In genomic region chr6:74574794-74575193, GRCh38 we compare ENCODE assay signal across 9 cellular contexts.
DNase-seq lines count a peak whose midpoint lies in the region; ATAC-seq and TF ChIP-seq lines count a peak whose summit lies in the region.
"Had no signal": no experiment of that assay in that cellular context is flagged by ENCODE, and none has a peak within 500 bp of the region (broad histone marks: within the 10 kb centered on the region; RNA-seq: fewer than 3 reads in every experiment).

No MANE protein-coding gene starts in this region.

- H3K36me3 Mint-ChIP-seq in endothelial cell (ENCODE audit: low read depth, unreplicated experiment), result no peaks in the 10 kb centered on the region
- H3K36me3 Mint-ChIP-seq in naive thymus-derived CD8-positive, alpha-beta T cell, result no peaks in the 10 kb centered on the region

- H3K27ac ChIP-seq in transverse colon (no peak overlapping the region), ascending aorta (no peak overlapping the region), stomach (no peak overlapping the region)

- H3K27me3 ChIP-seq in transverse colon, result no peaks in the 10 kb centered on the region
- no peaks in the 10 kb centered on the region for H3K27me3 ChIP-seq in ascending aorta
- H3K27me3 ChIP-seq in stomach, result no peaks in the 10 kb centered on the region

- TF ChIP-seq CTCF in endothelial cell (IDR thresholded peaks at IDR 0.05; ENCODE audit: unreplicated experiment), result peak; percentile 61
- TF ChIP-seq CTCF in transverse colon (IDR thresholded peaks at IDR 0.05), result peak in 4 of 5 experiments; percentile 18 to 38 (median 34)
- no peak for TF ChIP-seq CTCF in ascending aorta (IDR thresholded peaks at IDR 0.05)
- TF ChIP-seq CTCF in stomach (IDR thresholded peaks at IDR 0.05), result peak in 1 of 7 experiments; percentile 11

- H3K4me3 Mint-ChIP-seq in endothelial cell (ENCODE audit: unreplicated experiment), result no peak overlapping the region
- H3K4me3 Mint-ChIP-seq in naive thymus-derived CD8-positive, alpha-beta T cell, result no peak overlapping the region
- H3K4me3 Mint-ChIP-seq: stimulated activated naive CD8-positive, alpha-beta T cell treated with anti-CD3 and anti-CD28 coated beads, Interleukin-15, Interleukin-2, amounts not matched to agents 100 ng/mL and 50 ng/mL, for 24 hours had no signal

- in situ Hi-C loops in transverse colon (cut with MboI; ENCODE audit: low pct_ligation_motif_present in 1 of 4, low pct_unique_long_range_greater_than_20kb in 1 of 4, low sequenced_read_pairs in 3 of 4), result no loop called here

- H3K4me1 Mint-ChIP-seq in endothelial cell (ENCODE audit: unreplicated experiment), result no peaks in the 10 kb centered on the region
- H3K4me1 Mint-ChIP-seq in naive thymus-derived CD8-positive, alpha-beta T cell, result no peaks in the 10 kb centered on the region

- peak; percentile 52 for ATAC-seq in GM19328 (IDR thresholded peaks at IDR 0.05; ENCODE audit: unreplicated experiment)
- ATAC-seq in naive thymus-derived CD8-positive, alpha-beta T cell, result no peak

- peaks cover 2% of the 10 kb centered on the region for H3K27me3 Mint-ChIP-seq in endothelial cell (ENCODE audit: unreplicated experiment)
- H3K27me3 Mint-ChIP-seq in naive thymus-derived CD8-positive, alpha-beta T cell, result peaks cover 0 to 2% (median 0%) of the 10 kb centered on the region in 5 donors
- H3K27me3 Mint-ChIP-seq: stimulated activated naive CD8-positive, alpha-beta T cell treated with anti-CD3 and anti-CD28 coated beads, Interleukin-15, Interleukin-2, amounts not matched to agents 100 ng/mL and 50 ng/mL, for 24 hours had no signal

- no peak overlapping the region for H3K4me3 ChIP-seq in transverse colon
- H3K4me3 ChIP-seq in ascending aorta, result no peak overlapping the region
- no peak overlapping the region for H3K4me3 ChIP-seq in stomach

- TF ChIP-seq EP300 in transverse colon (IDR thresholded peaks at IDR 0.05; ENCODE audit: low read depth) (no peak), stomach (IDR thresholded peaks at IDR 0.05) (no peak)

- POLR2A ChIA-PET in naive thymus-derived CD8-positive, alpha-beta T cell (lab: Charles Lee), result no interaction called here

- H3K27ac Mint-ChIP-seq in endothelial cell (ENCODE audit: unreplicated experiment), result no peak overlapping the region
- no peak overlapping the region for H3K27ac Mint-ChIP-seq in naive thymus-derived CD8-positive, alpha-beta T cell
- H3K27ac Mint-ChIP-seq: stimulated activated naive CD8-positive, alpha-beta T cell treated with anti-CD3 and anti-CD28 coated beads, Interleukin-15, Interleukin-2, amounts not matched to agents 100 ng/mL and 50 ng/mL, for 24 hours had no signal

- intact Hi-C loops in transverse colon (cut with DNase I; ENCODE audit: low total_unique reads) (no loop called here), ascending aorta (cut with DNase I) (no loop called here), stomach (cut with DNase I; ENCODE audit: low total_unique reads) (no loop called here)

- TF ChIP-seq POLR2A in transverse colon (IDR thresholded peaks at IDR 0.05), result no peak
- TF ChIP-seq POLR2A in stomach (IDR thresholded peaks at IDR 0.05), result no peak

- H3K9me3 ChIP-seq in transverse colon, result no peaks in the 10 kb centered on the region
- no peaks in the 10 kb centered on the region for H3K9me3 ChIP-seq in ascending aorta
- no peaks in the 10 kb centered on the region for H3K9me3 ChIP-seq in stomach

- peaks cover 0 to 4% (median 0%) of the 10 kb centered on the region in 4 donors for H3K4me1 ChIP-seq in transverse colon
- H3K4me1 ChIP-seq in ascending aorta, result peaks cover 0 to 4% of the 10 kb centered on the region in 2 donors
- peaks cover 0 to 4% (median 0%) of the 10 kb centered on the region in 4 donors for H3K4me1 ChIP-seq in stomach

- 65% methylated on average over 4 to 5 of the region's 5 CpGs for WGBS in transverse colon (ENCODE audit: low coverage in 1 of 2), 2 donors
- 49 to 60% (median 55%) methylated on average over 5 of the region's 5 CpGs for WGBS in stomach, 5 donors

- no peaks in the 10 kb centered on the region for H3K9me3 Mint-ChIP-seq in endothelial cell (ENCODE audit: unreplicated experiment)
- H3K9me3 Mint-ChIP-seq in naive thymus-derived CD8-positive, alpha-beta T cell, result peaks cover 0 to 6% (median 0%) of the 10 kb centered on the region in 9 donors
- H3K9me3 Mint-ChIP-seq: stimulated activated naive CD8-positive, alpha-beta T cell treated with anti-CD3 and anti-CD28 coated beads, Interleukin-15, Interleukin-2, amounts not matched to agents 100 ng/mL and 50 ng/mL, for 24 hours had no signal

- DNase-seq in AG20443 (ENCODE audit: low spot score) (peak; percentile 17), NCI-H1694 (lab: John Stamatoyannopoulos, UW) (peak; percentile 16), endothelial cell (ENCODE audit: low spot score) (no peak), transverse colon (no peak), ascending aorta (ENCODE audit: low spot score in 2 of 2) (no peak), stomach (no peak)
- DNase-seq in naive thymus-derived CD8-positive, alpha-beta T cell, result no peak

- H3K36me3 ChIP-seq in transverse colon (no peaks in the 10 kb centered on the region), ascending aorta (no peaks in the 10 kb centered on the region), stomach (no peaks in the 10 kb centered on the region)

Comparison
In these comparisons a context has a peak if more than half of its experiments do, and no peak if none do; other contexts are left out.
1. DNase-seq: peak in AG20443 (single experiment) and NCI-H1694 (single experiment); none in endothelial cell (single experiment), transverse colon (single experiment), ascending aorta (0 of 2), naive thymus-derived CD8-positive, alpha-beta T cell (0 of 10) and stomach (single experiment).
2. CTCF ChIP-seq: peak in endothelial cell (single experiment) and transverse colon (4 of 5); none in ascending aorta (0 of 3).